Comparison of ENCODE assay signal across 10 cellular contexts in genomic region chr3:5205165-5205941, GRCh38. TPM values are rescaled to one million over a fixed set of nuclear protein-coding genes. Genes with fewer than 3 reads are reported as not detected.
DNase-seq lines count a peak whose midpoint lies in the region; ATAC-seq and TF ChIP-seq lines count a peak whose summit lies in the region.
"Had no signal": no experiment of that assay in that cellular context is flagged by ENCODE, and none has a peak within 500 bp of the region (broad histone marks: within the 10 kb centered on the region; RNA-seq: fewer than 3 reads in every experiment).

No MANE protein-coding gene starts in this region.

- H3K9ac ChIP-seq in neural progenitor cell (no peak overlapping the region), mesendoderm (ENCODE audit: low read length) (no peak overlapping the region)

- no peak overlapping the region for H3K27ac ChIP-seq in CD4-positive, alpha-beta T cell (ENCODE audit: low read depth, low read length)
- H3K27ac ChIP-seq in neural progenitor cell (no peak overlapping the region), mesendoderm (ENCODE audit: low read depth, low read length) (no peak overlapping the region)
- H3K27ac ChIP-seq: coronary artery, suprapubic skin had no signal

- H2BK15ac ChIP-seq in mesendoderm (replicated peaks; ENCODE audit: low read depth): no peak overlapping the region

- H3K4me3 ChIP-seq in neural progenitor cell: no peak overlapping the region
- no peak overlapping the region for H3K4me3 ChIP-seq in mesendoderm (ENCODE audit: low read length)
- H3K4me3 ChIP-seq: coronary artery, suprapubic skin had no signal

- POLR2A ChIA-PET in CD4-positive, alpha-beta T cell (lab: Charles Lee): no interaction called here

- H3K36me3 Mint-ChIP-seq in CD4-positive, alpha-beta T cell (ENCODE audit: low read depth): peaks cover 97% of the 10 kb centered on the region
- H3K36me3 Mint-ChIP-seq in activated naive CD4-positive, alpha-beta T cell treated with anti-CD3 and anti-CD28 coated beads, Interleukin-2, amount 50 U/mL, for 24 hours: peaks cover 27% of the 10 kb centered on the region
- H3K36me3 Mint-ChIP-seq in neural progenitor cell: peaks cover 38% of the 10 kb centered on the region

- H3K27me3 Mint-ChIP-seq in CD4-positive, alpha-beta T cell: no peaks in the 10 kb centered on the region
- no peaks in the 10 kb centered on the region for H3K27me3 Mint-ChIP-seq in activated naive CD4-positive, alpha-beta T cell treated with anti-CD3 and anti-CD28 coated beads, Interleukin-2, amount 50 U/mL, for 24 hours
- H3K27me3 Mint-ChIP-seq in neural progenitor cell (ENCODE audit: insufficient read depth, low read depth): no peaks in the 10 kb centered on the region

- ATAC-seq in CD4-positive, alpha-beta T cell (ENCODE audit: poor library complexity): no peak
- peak; percentile 99 for ATAC-seq in GM19035 (IDR thresholded peaks at IDR 0.05; ENCODE audit: unreplicated experiment)
- peak; percentile 96 for ATAC-seq in HG03025 (IDR thresholded peaks at IDR 0.05; ENCODE audit: low FRiP score, unreplicated experiment)

- H3F3A ChIP-seq in neural progenitor cell (ENCODE audit: low read depth): no peaks in the 10 kb centered on the region

- no peaks in the 10 kb centered on the region for H3K9me3 ChIP-seq in CD4-positive, alpha-beta T cell (ENCODE audit: control insufficient read depth, low read length)
- no peaks in the 10 kb centered on the region for H3K9me3 ChIP-seq in neural progenitor cell (ENCODE audit: low read depth)
- H3K9me3 ChIP-seq: suprapubic skin had no signal

- H3K23ac ChIP-seq in mesendoderm (ENCODE audit: low read length): no peak overlapping the region

- no peak overlapping the region for H2AFZ ChIP-seq in neural progenitor cell (replicated peaks)

- no peak overlapping the region for H3K4me3 Mint-ChIP-seq in CD4-positive, alpha-beta T cell
- no peak overlapping the region for H3K4me3 Mint-ChIP-seq in activated naive CD4-positive, alpha-beta T cell treated with anti-CD3 and anti-CD28 coated beads, Interleukin-2, amount 50 U/mL, for 24 hours
- no peak overlapping the region for H3K4me3 Mint-ChIP-seq in neural progenitor cell

- H3K36me3 ChIP-seq in neural progenitor cell (peaks cover 4% of the 10 kb centered on the region), mesendoderm (ENCODE audit: control insufficient read depth, insufficient read depth, low read length) (peaks cover 15% of the 10 kb centered on the region)

- H3K9me3 Mint-ChIP-seq in CD4-positive, alpha-beta T cell: no peaks in the 10 kb centered on the region
- H3K9me3 Mint-ChIP-seq in activated naive CD4-positive, alpha-beta T cell treated with anti-CD3 and anti-CD28 coated beads, Interleukin-2, amount 50 U/mL, for 24 hours: no peaks in the 10 kb centered on the region
- no peaks in the 10 kb centered on the region for H3K9me3 Mint-ChIP-seq in neural progenitor cell

- no peak overlapping the region for H2AK5ac ChIP-seq in mesendoderm (ENCODE audit: low read length)

- no peak overlapping the region for H4K8ac ChIP-seq in mesendoderm (ENCODE audit: low read depth, low read length)

- no peaks in the 10 kb centered on the region for H3K4me1 ChIP-seq in neural progenitor cell
- no peaks in the 10 kb centered on the region for H3K4me1 ChIP-seq in mesendoderm (ENCODE audit: control insufficient read depth, low read depth, low read length)
- H3K4me1 ChIP-seq: suprapubic skin had no signal

- no CpG with 5 or more reads among the region's 7 CpGs for WGBS in mesendoderm (ENCODE audit: extremely low coverage, insufficient coverage, low lambda C conversion rate)

- no peak overlapping the region for H2BK5ac ChIP-seq in mesendoderm (ENCODE audit: low read length)

- H3K56ac ChIP-seq in mesendoderm (ENCODE audit: low read length): no peak overlapping the region

- H3K18ac ChIP-seq in mesendoderm (ENCODE audit: low read length): no peak overlapping the region

- TF ChIP-seq CTCF in CD4-positive, alpha-beta T cell (IDR thresholded peaks at IDR 0.05): no peak
- TF ChIP-seq CTCF in neural progenitor cell (IDR thresholded peaks at IDR 0.05): no peak

- no peak overlapping the region for H3K4me2 ChIP-seq in neural progenitor cell
- no peak overlapping the region for H3K4me2 ChIP-seq in mesendoderm (ENCODE audit: low read length)

- intact Hi-C loops in CD4-positive, alpha-beta T cell (cut with DNase I, micrococcal nuclease): loop anchor here in 1 of 2 experiments (5.0 kb wide), 1 partner anchor 33 kb away; no protein-coding TSS in a partner anchor

- no peaks in the 10 kb centered on the region for H3K27me3 ChIP-seq in CD4-positive, alpha-beta T cell (ENCODE audit: control insufficient read depth, insufficient read depth, low read length)
- H3K27me3 ChIP-seq in neural progenitor cell (no peaks in the 10 kb centered on the region), mesendoderm (ENCODE audit: insufficient read depth, low read length, poor library complexity) (no peaks in the 10 kb centered on the region)
- H3K27me3 ChIP-seq: suprapubic skin had no signal

- H4K20me1 ChIP-seq in neural progenitor cell (ENCODE audit: low read depth): no peaks in the 10 kb centered on the region

- no peak for DNase-seq in CD4-positive, alpha-beta T cell
- DNase-seq in neural progenitor cell (ENCODE audit: low spot score) (no peak), mesendoderm (no peak), HUDEP-2 (lab: John Stamatoyannopoulos, UW; ENCODE audit: unreplicated experiment in 76 of 76) (no peak), NCI-H82 treated with DMSO at 0.1 percent for 48 hours (lab: John Stamatoyannopoulos, UW; ENCODE audit: unreplicated experiment) (no peak)

- H3K79me2 ChIP-seq in neural progenitor cell (ENCODE audit: low read depth) (no peaks in the 10 kb centered on the region), mesendoderm (ENCODE audit: control insufficient read depth, insufficient read depth, low read length) (no peaks in the 10 kb centered on the region)

- CTCF ChIA-PET in CD4-positive, alpha-beta T cell (lab: Charles Lee): no interaction called here

- peaks cover 13% of the 10 kb centered on the region for H3K4me1 Mint-ChIP-seq in CD4-positive, alpha-beta T cell (ENCODE audit: low read depth)
- H3K4me1 Mint-ChIP-seq in activated naive CD4-positive, alpha-beta T cell treated with anti-CD3 and anti-CD28 coated beads, Interleukin-2, amount 50 U/mL, for 24 hours: peaks cover 27% of the 10 kb centered on the region
- no peaks in the 10 kb centered on the region for H3K4me1 Mint-ChIP-seq in neural progenitor cell

- no peaks in the 10 kb centered on the region for H3K79me1 ChIP-seq in mesendoderm (ENCODE audit: low read length)

- no peak overlapping the region for H4K5ac ChIP-seq in mesendoderm (ENCODE audit: low read length)

- no peak overlapping the region for H2BK120ac ChIP-seq in mesendoderm (ENCODE audit: low read depth, low read length)

- no peak overlapping the region for H3K4ac ChIP-seq in mesendoderm (ENCODE audit: low read depth, low read length)

- H3K27ac Mint-ChIP-seq in CD4-positive, alpha-beta T cell: peak overlapping the region; percentile 39
- H3K27ac Mint-ChIP-seq in activated naive CD4-positive, alpha-beta T cell treated with anti-CD3 and anti-CD28 coated beads, Interleukin-2, amount 50 U/mL, for 24 hours: peak overlapping the region; percentile 81
- no peak overlapping the region for H3K27ac Mint-ChIP-seq in neural progenitor cell

RNA-seq across cellular contexts. Expression of gene EDEM1, which starts 17.8 kb away (rescaled TPM):
- total RNA-seq in CD4-positive, alpha-beta T cell: 100 to 1,000 TPM; 106 to 114 TPM
- total RNA-seq in neural progenitor cell (ENCODE audit: low replicate concordance): 11.8 and 12.3 TPM in 2 replicates
- 4.2 TPM for polyA plus RNA-seq in mesendoderm (2013, experiment 1 of 2)
- polyA plus RNA-seq in mesendoderm (2013, experiment 2 of 2): 4.4 TPM
